ENCODE assay signal across 19 cellular contexts in genomic region chr11:75538150-75538942, GRCh38. TPM values are rescaled to one million over a fixed set of nuclear protein-coding genes. Genes with fewer than 3 reads are reported as not detected.
DNase-seq lines count a peak whose midpoint lies in the region; ATAC-seq and TF ChIP-seq lines count a peak whose summit lies in the region.
"Had no signal": no experiment of that assay in that cellular context is flagged by ENCODE, and none has a peak within 500 bp of the region (broad histone marks: within the 10 kb centered on the region; RNA-seq: fewer than 3 reads in every experiment).

No MANE protein-coding gene starts in this region.

- peak overlapping the region; percentile 4 to 9 for H3K27ac Mint-ChIP-seq in stimulated activated naive CD8-positive, alpha-beta T cell treated with anti-CD3 and anti-CD28 coated beads, Interleukin-15, amount 100 ng/mL, for 72 hours
- peak overlapping the region; percentile 2 for H3K27ac Mint-ChIP-seq in endothelial cell (ENCODE audit: unreplicated experiment)
- H3K27ac Mint-ChIP-seq: activated naive CD4-positive, alpha-beta T cell treated with anti-CD3 and anti-CD28 coated beads, Interleukin-2, amount 10 ng/mL, durations not matched to agents 7 days and 5 days had no signal

- H3K4me1 ChIP-seq in PC-9 (replicated peaks; ENCODE audit: insufficient read depth), result peaks cover 40% of the 10 kb centered on the region
- H3K4me1 ChIP-seq: thyroid gland had no signal

- intact Hi-C loops in PC-9 (cut with micrococcal nuclease; ENCODE audit: unreplicated experiment), result no loop called here

- no TSS peak for BruUV-seq in PC-9 (replicated peaks; lab: Mats Ljungman, UMichigan)

- POLR2A ChIA-PET in PC-9 (lab: Charles Lee; ENCODE audit: unreplicated experiment), result no interaction called here

- peaks cover 11% of the 10 kb centered on the region for H3K27me3 Mint-ChIP-seq in stimulated activated naive CD8-positive, alpha-beta T cell treated with anti-CD3 and anti-CD28 coated beads, Interleukin-15, amount 100 ng/mL, for 72 hours
- H3K27me3 Mint-ChIP-seq in endothelial cell (ENCODE audit: unreplicated experiment), result peaks cover 6% of the 10 kb centered on the region

- peak overlapping the region; percentile 68 for H3K4me2 ChIP-seq in PC-9
- H3K4me2 ChIP-seq: KMS-11 had no signal

- no peak overlapping the region for H2AFZ ChIP-seq in PC-9

- H3F3A ChIP-seq in PC-9 (ENCODE audit: insufficient read depth, low read depth), result peaks cover 35% of the 10 kb centered on the region; the same call in 1 of the 2 replicates

- CTCF ChIA-PET in PC-9 (lab: Charles Lee), result interaction anchor here (0.7 kb wide), 1 partner anchor 84 kb away, joined by 3 read pairs; no protein-coding TSS in a partner anchor

- no peaks in the 10 kb centered on the region for H3K9me2 ChIP-seq in PC-9 (ENCODE audit: insufficient read depth)

- H3K4me1 Mint-ChIP-seq in stimulated activated naive CD8-positive, alpha-beta T cell treated with anti-CD3 and anti-CD28 coated beads, Interleukin-15, amount 100 ng/mL, for 72 hours, result peaks cover 26% of the 10 kb centered on the region
- peaks cover 60% of the 10 kb centered on the region for H3K4me1 Mint-ChIP-seq in endothelial cell (ENCODE audit: unreplicated experiment)

- TF ChIP-seq CTCF in PC-9 (conservative IDR thresholded peaks at IDR 0.05), result no peak
- no peak for TF ChIP-seq CTCF in endothelial cell (IDR thresholded peaks at IDR 0.05; ENCODE audit: unreplicated experiment)

- H4K20me1 ChIP-seq in PC-9 (ENCODE audit: insufficient read depth), result no peaks in the 10 kb centered on the region

- no peak for DNase-seq in stimulated activated naive CD8-positive, alpha-beta T cell treated with anti-CD3 and anti-CD28 coated beads, Interleukin-15, amount 100 ng/mL, for 72 hours
- DNase-seq in stimulated activated naive CD8-positive, alpha-beta T cell treated with anti-CD3 and anti-CD28 coated beads, Interleukin-15, Interleukin-2, amounts not matched to agents 100 U/mL and 50 U/mL, for 24 hours, result no peak
- no peak for DNase-seq in PC-9
- no peak for DNase-seq in endothelial cell (ENCODE audit: low spot score)
- no peak for DNase-seq in ureter (ENCODE audit: low spot score)
- DNase-seq in NCI-H187 treated with DMSO at 0.1 percent for 48 hours (lab: John Stamatoyannopoulos, UW), result no peak
- DNase-seq in activated effector memory CD4-positive, alpha-beta T cell treated with Interleukin-2 at 50 U/mL for 16 hours, result no peak
- DNase-seq: activated CD4-positive, alpha-beta T cell treated with anti-CD3 and anti-CD28 coated beads, Interleukin-2, amount 50 U/mL, for 1 hour; activated naive CD4-positive, alpha-beta T cell treated with anti-CD3 and anti-CD28 coated beads, Interleukin-2, amount 10 ng/mL, durations not matched to agents 7 days and 5 days; CD4-positive, alpha-beta memory T cell; foreskin fibroblast; left ventricle myocardium superior; Right ventricle myocardium superior; small intestine; stimulated activated naive CD4-positive, alpha-beta T cell treated with Interleukin-2 at 50 U/mL for 16 hours; thyroid gland had no signal

- no peak for ATAC-seq in stimulated activated naive CD8-positive, alpha-beta T cell treated with anti-CD3 and anti-CD28 coated beads, Interleukin-15, amount 100 ng/mL, for 72 hours
- ATAC-seq in stimulated activated naive CD8-positive, alpha-beta T cell treated with anti-CD3 and anti-CD28 coated beads, Interleukin-15, Interleukin-2, amounts not matched to agents 100 U/mL and 50 U/mL, for 24 hours, result no peak
- ATAC-seq: left ventricle myocardium superior had no signal

- H3K9me3 ChIP-seq in PC-9 (ENCODE audit: insufficient read depth, low read depth), result no peaks in the 10 kb centered on the region
- H3K9me3 ChIP-seq: HAP-1, thyroid gland had no signal

- no peak overlapping the region for H3K27ac ChIP-seq in PC-9
- H3K27ac ChIP-seq: KMS-11, thyroid gland had no signal

- no peaks in the 10 kb centered on the region for H3K27me3 ChIP-seq in PC-9 (ENCODE audit: insufficient read depth, low read depth)
- H3K27me3 ChIP-seq: thyroid gland had no signal

- no peaks in the 10 kb centered on the region for H3K79me2 ChIP-seq in PC-9 (ENCODE audit: low read depth)

- H3K36me3 Mint-ChIP-seq in endothelial cell (ENCODE audit: low read depth, unreplicated experiment), result no peaks in the 10 kb centered on the region
- H3K36me3 Mint-ChIP-seq: activated naive CD4-positive, alpha-beta T cell treated with anti-CD3 and anti-CD28 coated beads, Interleukin-2, amount 10 ng/mL, durations not matched to agents 7 days and 5 days; CD4-positive, alpha-beta memory T cell had no signal

- H3K4me3 ChIP-seq in PC-9, result no peak overlapping the region; the same call in 1 of the 2 replicates
- H3K4me3 ChIP-seq: HAP-1, thyroid gland had no signal

- no peaks in the 10 kb centered on the region for H3K36me3 ChIP-seq in PC-9 (ENCODE audit: low read depth)
- H3K36me3 ChIP-seq: HAP-1, thyroid gland had no signal

- no peak overlapping the region for H3K4me3 Mint-ChIP-seq in stimulated activated naive CD8-positive, alpha-beta T cell treated with anti-CD3 and anti-CD28 coated beads, Interleukin-15, amount 100 ng/mL, for 72 hours
- H3K4me3 Mint-ChIP-seq in endothelial cell (ENCODE audit: unreplicated experiment), result no peak overlapping the region
- H3K4me3 Mint-ChIP-seq: activated naive CD4-positive, alpha-beta T cell treated with anti-CD3 and anti-CD28 coated beads, Interleukin-2, amount 10 ng/mL, durations not matched to agents 7 days and 5 days had no signal

- H3K9me3 Mint-ChIP-seq in stimulated activated naive CD8-positive, alpha-beta T cell treated with anti-CD3 and anti-CD28 coated beads, Interleukin-15, amount 100 ng/mL, for 72 hours, result no peaks in the 10 kb centered on the region
- no peaks in the 10 kb centered on the region for H3K9me3 Mint-ChIP-seq in endothelial cell (ENCODE audit: unreplicated experiment)
- H3K9me3 Mint-ChIP-seq: activated naive CD4-positive, alpha-beta T cell treated with anti-CD3 and anti-CD28 coated beads, Interleukin-2, amount 10 ng/mL, durations not matched to agents 7 days and 5 days; CD4-positive, alpha-beta memory T cell had no signal

RNA-seq across cellular contexts. Expression of gene GDPD5, which starts 12.6 kb away (rescaled TPM):
- total RNA-seq in PC-9 (2021) (7.9 and 9.9 TPM in 2 replicates), endothelial cell (ENCODE audit: unreplicated experiment) (674 TPM), ureter (14.9 TPM)

RNA-seq across cellular contexts. Expression of gene SERPINH1, which starts 23.7 kb away (rescaled TPM):
- total RNA-seq in PC-9 (2021), result 152 and 180 TPM in 2 replicates
- total RNA-seq in endothelial cell (ENCODE audit: unreplicated experiment), result 449 TPM
- total RNA-seq in ureter, result 109 TPM
- total RNA-seq: OCI-LY7 had no signal

Comparison
In these comparisons a context has a peak if more than half of its experiments do, and no peak if none do; other contexts are left out.
1. RNA of gene GDPD5, which starts 12.6 kb away (total RNA-seq): 674 TPM in endothelial cell (single experiment); 14.9 TPM in ureter (single experiment) and 7.9 to 9.9 TPM in PC-9; every median in the first group is over 10 times any median in the second.